In the genomic region with DNA sequence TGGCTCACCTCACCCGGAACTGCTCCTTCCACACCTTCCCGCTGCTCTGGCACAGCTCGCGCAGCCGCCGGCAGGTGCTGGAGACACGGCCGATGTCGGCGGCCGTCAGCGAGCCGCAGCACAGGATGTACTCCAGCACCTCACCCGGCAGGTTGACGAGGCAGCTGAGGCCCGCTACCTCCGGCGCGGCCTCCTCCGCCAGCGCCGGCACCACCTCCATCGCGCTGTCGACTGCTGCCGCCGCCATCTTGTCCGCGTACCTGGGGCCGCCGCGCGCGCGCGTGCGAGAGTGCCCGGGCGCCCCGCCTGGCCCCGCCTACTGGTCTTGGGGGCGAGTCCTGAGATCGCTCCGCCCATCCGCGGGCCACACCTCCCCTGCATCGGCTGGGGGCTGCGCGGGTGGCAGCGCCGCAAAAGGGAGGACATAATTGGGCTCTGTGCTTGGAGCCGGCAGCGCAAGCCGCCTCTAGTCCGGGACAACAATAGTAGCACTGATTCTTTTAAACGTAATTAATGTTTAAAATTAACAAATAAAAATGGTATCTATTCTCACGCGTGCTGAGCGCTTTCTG, we compare ENCODE assay signal across 8 cellular contexts. TPM values are rescaled to one million over a fixed set of nuclear protein-coding genes. Genes with fewer than 3 reads are reported as not detected.
DNase-seq lines count a peak whose midpoint lies in the region; ATAC-seq and TF ChIP-seq lines count a peak whose summit lies in the region.

A gene with protein sequence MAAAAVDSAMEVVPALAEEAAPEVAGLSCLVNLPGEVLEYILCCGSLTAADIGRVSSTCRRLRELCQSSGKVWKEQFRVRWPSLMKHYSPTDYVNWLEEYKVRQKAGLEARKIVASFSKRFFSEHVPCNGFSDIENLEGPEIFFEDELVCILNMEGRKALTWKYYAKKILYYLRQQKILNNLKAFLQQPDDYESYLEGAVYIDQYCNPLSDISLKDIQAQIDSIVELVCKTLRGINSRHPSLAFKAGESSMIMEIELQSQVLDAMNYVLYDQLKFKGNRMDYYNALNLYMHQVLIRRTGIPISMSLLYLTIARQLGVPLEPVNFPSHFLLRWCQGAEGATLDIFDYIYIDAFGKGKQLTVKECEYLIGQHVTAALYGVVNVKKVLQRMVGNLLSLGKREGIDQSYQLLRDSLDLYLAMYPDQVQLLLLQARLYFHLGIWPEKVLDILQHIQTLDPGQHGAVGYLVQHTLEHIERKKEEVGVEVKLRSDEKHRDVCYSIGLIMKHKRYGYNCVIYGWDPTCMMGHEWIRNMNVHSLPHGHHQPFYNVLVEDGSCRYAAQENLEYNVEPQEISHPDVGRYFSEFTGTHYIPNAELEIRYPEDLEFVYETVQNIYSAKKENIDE (minus strand): TSS at position 261 of the 572 bp plus-strand sequence. CDS start 14 bp downstream, at position 247.

- H3K4me1 ChIP-seq in OCI-LY7 (ENCODE audit: insufficient read depth, low read length, poor library complexity, severe bottlenecking): peaks cover 11% of the 10 kb centered on the region

- TF ChIP-seq CTCF in OCI-LY7 (conservative IDR thresholded peaks at IDR 0.05; ENCODE audit: low read length): no peak

- CTCF ChIA-PET in OCI-LY7 (lab: Charles Lee; ENCODE audit: unreplicated experiment): no interaction called here

- H2AFZ ChIP-seq in OCI-LY7 (ENCODE audit: low read length): peak within 1 kb of the TSS; percentile 69; the same call in 1 of the 2 replicates

- DNase-seq in D341Med (ENCODE audit: low spot score) (peak; percentile 99), HuH-7 (ENCODE audit: low spot score) (peak; percentile 79), OCI-LY7 (ENCODE audit: low spot score) (peak; percentile 91), activated T-cell treated with anti-CD3 and anti-CD28 coated beads for 4 hours (peak; percentile 93), epithelial cell of prostate (ENCODE audit: low read depth, low spot score) (peak; percentile 40), mucosa of gallbladder (ENCODE audit: low spot score) (peak; percentile 91)
- DNase-seq in stimulated activated CD8-positive, alpha-beta memory T cell treated with anti-CD3 and anti-CD28 coated beads, Interleukin-4, amount 100 ng/mL, for 24 hours (ENCODE audit: low read depth): peak; percentile 89

- intact Hi-C loops in OCI-LY7 (cut with micrococcal nuclease; ENCODE audit: unreplicated experiment): no loop called here

- peak within 1 kb of the TSS; percentile 87 for H3K4me3 ChIP-seq in OCI-LY7 (ENCODE audit: low read depth, low read length, poor library complexity, severe bottlenecking)

- POLR2A ChIA-PET in OCI-LY7 (lab: Charles Lee): no interaction called here

- ATAC-seq in GM21515 (IDR thresholded peaks at IDR 0.05; ENCODE audit: unreplicated experiment): peak; percentile 90

- H3K4me2 ChIP-seq in OCI-LY7 (ENCODE audit: low read length): peak within 1 kb of the TSS; percentile 85

- no TSS peak for BruUV-seq in OCI-LY7 (replicated peaks; lab: Mats Ljungman, UMichigan)

- peaks cover 25% of the 10 kb centered on the region for H3K79me2 ChIP-seq in OCI-LY7 (ENCODE audit: insufficient read depth, low read depth, low read length)

- H3K9me2 ChIP-seq in OCI-LY7 (ENCODE audit: insufficient read depth, low read length): no peaks in the 10 kb centered on the region

- H3K36me3 ChIP-seq in OCI-LY7 (ENCODE audit: insufficient read depth, low read length): peaks cover 37% of the 10 kb centered on the region

- H3K27ac ChIP-seq in OCI-LY7 (ENCODE audit: low read depth, low read length, poor library complexity, severe bottlenecking): peak within 1 kb of the TSS; percentile 46
- peak within 1 kb of the TSS; percentile 9 for H3K27ac ChIP-seq in epithelial cell of prostate

- 0 out of 2 replicates have a peak, but pooled peaks cover 3% of the 10 kb centered on the region for H3K9me3 ChIP-seq in OCI-LY7 (ENCODE audit: low read length)

- H4K20me1 ChIP-seq in OCI-LY7 (ENCODE audit: insufficient read depth, low read length): peaks cover 9% of the 10 kb centered on the region; the same call in 1 of the 2 replicates

RNA-seq across cellular contexts. Expression of the gene that starts here (rescaled TPM):
- total RNA-seq in OCI-LY7 (2014; rRNA removed; shearing (Covaris generic)): 60.8 and 94.5 TPM in 2 replicates
- 34.4 and 42.2 TPM in 2 replicates for total RNA-seq in OCI-LY7 (2022)
- total RNA-seq in mucosa of gallbladder: 69.4 TPM

Comparison
In these comparisons a context has a peak if more than half of its experiments do, and no peak if none do; other contexts are left out.
1. Peak in every context shown above with its lines: DNase-seq, ATAC-seq, H3K4me3 ChIP-seq and H3K27ac ChIP-seq.
2. DNase-seq: peak in every context shown above with its lines; median percentile 99 in D341Med; 93 in activated T-cell treated with anti-CD3 and anti-CD28 coated beads for 4 hours; 91 in OCI-LY7; 91 in mucosa of gallbladder; 89 in stimulated activated CD8-positive, alpha-beta memory T cell treated with anti-CD3 and anti-CD28 coated beads, Interleukin-4, amount 100 ng/mL, for 24 hours; 79 in HuH-7; 40 in epithelial cell of prostate.